8 cellular contexts compared by ENCODE assay signal in the genomic region with DNA sequence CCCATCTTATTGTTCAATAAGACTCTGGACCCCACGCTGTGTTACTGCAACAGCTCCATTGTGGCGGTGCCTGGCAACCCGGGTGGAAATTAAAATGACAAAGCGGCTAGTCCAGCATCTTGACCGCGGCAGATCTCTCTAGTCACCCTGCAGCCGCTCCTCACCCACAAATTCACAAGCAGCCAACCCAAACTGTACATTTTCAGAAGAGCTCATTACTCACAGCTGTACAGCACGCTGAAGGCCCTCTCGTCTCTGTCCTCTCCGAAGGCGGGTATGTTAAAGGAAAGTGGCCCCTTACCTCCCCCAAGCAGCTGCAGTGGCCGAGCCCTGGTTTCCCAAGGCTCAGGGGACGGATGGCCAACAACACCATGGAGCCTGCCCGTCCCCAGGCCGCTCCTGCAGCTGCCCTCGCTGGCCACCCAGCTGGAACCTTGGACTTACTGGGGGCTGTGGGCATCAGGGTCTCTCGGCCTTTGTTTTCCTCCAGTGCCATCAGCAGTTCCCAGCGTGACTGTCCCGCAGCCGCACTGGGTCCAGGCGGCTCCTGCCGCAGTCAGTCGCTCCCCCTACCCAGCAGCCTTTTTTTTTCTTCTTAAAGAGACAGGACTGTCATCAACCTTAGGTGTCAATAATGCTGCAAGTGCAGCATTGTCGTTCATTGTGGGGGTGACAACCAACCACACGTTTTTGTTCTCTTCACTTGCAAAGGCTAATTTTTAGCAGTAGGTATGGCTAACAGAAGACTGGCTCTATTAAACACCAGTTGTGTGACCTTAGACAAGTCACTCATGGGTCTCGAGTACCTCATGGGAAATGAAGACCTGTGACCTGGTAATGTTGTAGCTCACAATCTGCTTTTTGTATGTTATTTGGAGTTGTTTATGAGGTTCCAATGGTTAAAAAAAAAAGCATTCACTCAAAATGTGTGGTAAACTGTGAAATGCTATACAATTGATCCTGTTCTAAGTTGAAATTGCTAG. TPM values are rescaled to one million over a fixed set of nuclear protein-coding genes. Genes with fewer than 3 reads are reported as not detected.
DNase-seq lines count a peak whose midpoint lies in the region; ATAC-seq, FAIRE-seq and TF ChIP-seq lines count a peak whose summit lies in the region.

A gene with protein sequence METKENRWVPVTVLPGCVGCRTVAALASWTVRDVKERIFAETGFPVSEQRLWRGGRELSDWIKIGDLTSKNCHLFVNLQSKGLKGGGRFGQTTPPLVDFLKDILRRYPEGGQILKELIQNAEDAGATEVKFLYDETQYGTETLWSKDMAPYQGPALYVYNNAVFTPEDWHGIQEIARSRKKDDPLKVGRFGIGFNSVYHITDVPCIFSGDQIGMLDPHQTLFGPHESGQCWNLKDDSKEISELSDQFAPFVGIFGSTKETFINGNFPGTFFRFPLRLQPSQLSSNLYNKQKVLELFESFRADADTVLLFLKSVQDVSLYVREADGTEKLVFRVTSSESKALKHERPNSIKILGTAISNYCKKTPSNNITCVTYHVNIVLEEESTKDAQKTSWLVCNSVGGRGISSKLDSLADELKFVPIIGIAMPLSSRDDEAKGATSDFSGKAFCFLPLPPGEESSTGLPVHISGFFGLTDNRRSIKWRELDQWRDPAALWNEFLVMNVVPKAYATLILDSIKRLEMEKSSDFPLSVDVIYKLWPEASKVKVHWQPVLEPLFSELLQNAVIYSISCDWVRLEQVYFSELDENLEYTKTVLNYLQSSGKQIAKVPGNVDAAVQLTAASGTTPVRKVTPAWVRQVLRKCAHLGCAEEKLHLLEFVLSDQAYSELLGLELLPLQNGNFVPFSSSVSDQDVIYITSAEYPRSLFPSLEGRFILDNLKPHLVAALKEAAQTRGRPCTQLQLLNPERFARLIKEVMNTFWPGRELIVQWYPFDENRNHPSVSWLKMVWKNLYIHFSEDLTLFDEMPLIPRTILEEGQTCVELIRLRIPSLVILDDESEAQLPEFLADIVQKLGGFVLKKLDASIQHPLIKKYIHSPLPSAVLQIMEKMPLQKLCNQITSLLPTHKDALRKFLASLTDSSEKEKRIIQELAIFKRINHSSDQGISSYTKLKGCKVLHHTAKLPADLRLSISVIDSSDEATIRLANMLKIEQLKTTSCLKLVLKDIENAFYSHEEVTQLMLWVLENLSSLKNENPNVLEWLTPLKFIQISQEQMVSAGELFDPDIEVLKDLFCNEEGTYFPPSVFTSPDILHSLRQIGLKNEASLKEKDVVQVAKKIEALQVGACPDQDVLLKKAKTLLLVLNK (N-terminal part only) (minus strand): TSS at position 532 of the 983 bp plus-strand sequence. CDS start 22,463 bp downstream, outside the sequence.

- H3K27ac ChIP-seq in neural progenitor cell = peak within 1 kb of the TSS; percentile 88

- CTCF ChIA-PET in activated CD4-positive, alpha-beta memory T cell treated with anti-CD3 and anti-CD28 coated beads for 36 hours (lab: Charles Lee) = no interaction called here

- H3K79me2 ChIP-seq in neural progenitor cell (ENCODE audit: low read depth) = peaks cover 42% of the 10 kb centered on the region

- no peak within 1 kb of the TSS for H3K27ac Mint-ChIP-seq in activated CD4-positive, alpha-beta memory T cell treated with anti-CD3 and anti-CD28 coated beads for 36 hours
- peak within 1 kb of the TSS; percentile 85 for H3K27ac Mint-ChIP-seq in neural progenitor cell

- H3K27me3 ChIP-seq in neural progenitor cell = no peaks in the 10 kb centered on the region

- H3K4me1 Mint-ChIP-seq in activated CD4-positive, alpha-beta memory T cell treated with anti-CD3 and anti-CD28 coated beads for 36 hours (ENCODE audit: low read depth) = peaks cover 2% of the 10 kb centered on the region
- H3K4me1 Mint-ChIP-seq in neural progenitor cell = peaks cover 38% of the 10 kb centered on the region

- H4K20me1 ChIP-seq in neural progenitor cell (ENCODE audit: low read depth) = no peaks in the 10 kb centered on the region

- peaks cover 25% of the 10 kb centered on the region for H3K27me3 Mint-ChIP-seq in activated CD4-positive, alpha-beta memory T cell treated with anti-CD3 and anti-CD28 coated beads for 36 hours
- H3K27me3 Mint-ChIP-seq in neural progenitor cell (ENCODE audit: insufficient read depth, low read depth) = peaks cover 2% of the 10 kb centered on the region

- intact Hi-C loops in activated CD4-positive, alpha-beta memory T cell treated with anti-CD3 and anti-CD28 coated beads for 36 hours (cut with micrococcal nuclease) = no loop called here

- peaks cover 32% of the 10 kb centered on the region for H3F3A ChIP-seq in neural progenitor cell (ENCODE audit: low read depth)

- POLR2A ChIA-PET in activated CD4-positive, alpha-beta memory T cell treated with anti-CD3 and anti-CD28 coated beads for 36 hours (lab: Charles Lee) = no interaction called here

- no peak for TF ChIP-seq CTCF in neural progenitor cell (IDR thresholded peaks at IDR 0.05)
- TF ChIP-seq CTCF in D721Med (IDR thresholded peaks at IDR 0.05; ENCODE audit: insufficient read depth, missing control alignments) = no peak

- DNase-seq in Ammon's horn (ENCODE audit: low spot score) = peak; percentile 72
- peak; percentile 28 for DNase-seq in HTR-8/SVneo (ENCODE audit: insufficient read length, low spot score)
- no peak for DNase-seq in activated CD4-positive, alpha-beta memory T cell treated with anti-CD3 and anti-CD28 coated beads for 36 hours
- peak; percentile 70 for DNase-seq in glomerular visceral epithelial cell (ENCODE audit: extremely low spot score)
- DNase-seq in neural progenitor cell (ENCODE audit: low spot score) = peak; percentile 95
- no peak for DNase-seq in D721Med (ENCODE audit: insufficient read length, low spot score)

- H3K4me2 ChIP-seq in neural progenitor cell = peak within 1 kb of the TSS; percentile 87

- no peak within 1 kb of the TSS for H3K9ac ChIP-seq in neural progenitor cell

- H3K4me3 Mint-ChIP-seq in activated CD4-positive, alpha-beta memory T cell treated with anti-CD3 and anti-CD28 coated beads for 36 hours = no peak within 1 kb of the TSS
- H3K4me3 Mint-ChIP-seq in neural progenitor cell = peak within 1 kb of the TSS; percentile 93

- H3K4me1 ChIP-seq in neural progenitor cell = peaks cover 36% of the 10 kb centered on the region

- peak within 1 kb of the TSS; percentile 40 for H2AFZ ChIP-seq in neural progenitor cell (replicated peaks)

- H3K4me3 ChIP-seq in neural progenitor cell = peak within 1 kb of the TSS; percentile 80

- no peaks in the 10 kb centered on the region for H3K9me3 Mint-ChIP-seq in activated CD4-positive, alpha-beta memory T cell treated with anti-CD3 and anti-CD28 coated beads for 36 hours
- H3K9me3 Mint-ChIP-seq in neural progenitor cell = no peaks in the 10 kb centered on the region

- FAIRE-seq in HTR-8/SVneo (lab: Jason Lieb, UNC) (no peak), D721Med (lab: Jason Lieb, UNC) (no peak)

- H3K9me3 ChIP-seq in neural progenitor cell (ENCODE audit: low read depth) = no peaks in the 10 kb centered on the region

- ATAC-seq in HG02642 (IDR thresholded peaks at IDR 0.05; ENCODE audit: poor library complexity, unreplicated experiment) (no peak), HG03196 (IDR thresholded peaks at IDR 0.05; ENCODE audit: unreplicated experiment) (no peak)

- H3K36me3 Mint-ChIP-seq in activated CD4-positive, alpha-beta memory T cell treated with anti-CD3 and anti-CD28 coated beads for 36 hours = no peaks in the 10 kb centered on the region
- H3K36me3 Mint-ChIP-seq in neural progenitor cell = peaks cover 13% of the 10 kb centered on the region

- H3K36me3 ChIP-seq in neural progenitor cell = no peaks in the 10 kb centered on the region

RNA-seq across cellular contexts. Expression of the gene that starts here (rescaled TPM):
- total RNA-seq in activated CD4-positive, alpha-beta memory T cell treated with anti-CD3 and anti-CD28 coated beads for 36 hours = 10 to 100 TPM; 32.4 to 33.5 TPM
- 58.1 and 77.7 TPM in 2 replicates for total RNA-seq in neural progenitor cell (ENCODE audit: low replicate concordance)

Comparison
In these comparisons a context has a peak if more than half of its experiments do, and no peak if none do; other contexts are left out.
1. DNase-seq: peak in Ammon's horn (single experiment), HTR-8/SVneo (single experiment), glomerular visceral epithelial cell (single experiment) and neural progenitor cell (single experiment); none in activated CD4-positive, alpha-beta memory T cell treated with anti-CD3 and anti-CD28 coated beads for 36 hours (single experiment) and D721Med (single experiment).